1 cellular context compared by ENCODE assay signal in genomic region chr13:60019119-60019993, GRCh38.
TF ChIP-seq lines count a peak whose summit lies in the region.

No MANE protein-coding gene starts in this region.

TF ChIP-seq in K562, 482 proteins besides CTCF, POLR2A, EP300 and RAD21 (continued from another document):
- TF ChIP-seq CUX1 (CRISPR knock-in tag; IDR thresholded peaks at IDR 0.05) (no peak), ZNF318 (IDR thresholded peaks at IDR 0.05; ENCODE audit: borderline replicate concordance in 1 of 2, low read depth in 1 of 2) (no peak)
